ENCODE assay signal across 20 cellular contexts in genomic region chr3:43173949-43174348, GRCh38.
DNase-seq lines count a peak whose midpoint lies in the region; ATAC-seq, FAIRE-seq and TF ChIP-seq lines count a peak whose summit lies in the region.
"Had no signal": no experiment of that assay in that cellular context is flagged by ENCODE, and none has a peak within 500 bp of the region (broad histone marks: within the 10 kb centered on the region; RNA-seq: fewer than 3 reads in every experiment).

No MANE protein-coding gene starts in this region.

- RAD21 ChIA-PET in HCT116 (lab: Charles Lee; ENCODE audit: low non-redundant PET in 1 of 2, low total read pairs in 2 of 2, uncharacterized antibody in 2 of 2, unreplicated experiment in 2 of 2) = no interaction called here

- POLR2A ChIA-PET in HepG2 (lab: Yijun Ruan, JAX) (no interaction called here), HCT116 (lab: Charles Lee) (no interaction called here)

- H3K9me2 ChIP-seq in HCT116 (ENCODE audit: insufficient read depth) = no peaks in the 10 kb centered on the region

- TF ChIP-seq POLR2A in HepG2 (IDR thresholded peaks at IDR 0.05; ENCODE audit: insufficient read depth in 1 of 2, low read depth in 2 of 2, low read length in 2 of 2) (no peak), right lobe of liver (IDR thresholded peaks at IDR 0.05) (no peak), HCT116 (IDR thresholded peaks at IDR 0.05; ENCODE audit: borderline replicate concordance, extremely low read depth, insufficient read depth, insufficient read length) (no peak)

- ATAC-seq in HepG2 (no peak), right lobe of liver (no peak), HCT116 (no peak)
- ATAC-seq: A549 had no signal

- H3K4me3 ChIP-seq in HepG2 (replicated peaks in 1 of 3; ENCODE audit: insufficient read depth in 1 of 3, low read depth in 2 of 3, low read length in 3 of 3) = no peak overlapping the region
- H3K4me3 ChIP-seq in right lobe of liver = no peak overlapping the region
- no peak overlapping the region for H3K4me3 ChIP-seq in HCT116 (replicated peaks in 1 of 2; ENCODE audit: low read depth in 1 of 2, low read length in 2 of 2)
- H3K4me3 ChIP-seq in left ventricle myocardium inferior = no peak overlapping the region
- H3K4me3 ChIP-seq: A549; BLaER1 treated with 17β-estradiol and CSF1 and Interleukin-3, amounts not matched to agents 10 nM and 100 nM had no signal

- peaks cover 9% of the 10 kb centered on the region for H3K4me1 ChIP-seq in HepG2 (ENCODE audit: insufficient read depth, low read length)
- peaks cover 0 to 18% (median 3%) of the 10 kb centered on the region in 4 donors for H3K4me1 ChIP-seq in right lobe of liver
- peaks cover 0 to 22% of the 10 kb centered on the region in 2 experiments; a peak in 2 of 4 replicates for H3K4me1 ChIP-seq in HCT116 (ENCODE audit: control insufficient read depth in 1 of 2, insufficient read depth in 2 of 2, low read length in 2 of 2)
- peaks cover 28% of the 10 kb centered on the region for H3K4me1 ChIP-seq in left ventricle myocardium inferior

- TF ChIP-seq RAD21 in HepG2 (CRISPR knock-in tag; IDR thresholded peaks at IDR 0.05) = no peak
- no peak for TF ChIP-seq RAD21 in HCT116 (IDR thresholded peaks at IDR 0.05; ENCODE audit: low read depth)

- no peak overlapping the region for H2AFZ ChIP-seq in HepG2 (ENCODE audit: low read length)
- no peak overlapping the region for H2AFZ ChIP-seq in HCT116 (ENCODE audit: low read depth, low read length, poor library complexity, severe bottlenecking)

- TF ChIP-seq CTCF in HepG2 (CRISPR knock-in tag; IDR thresholded peaks at IDR 0.05) (no peak), right lobe of liver (IDR thresholded peaks at IDR 0.05) (no peak), HCT116 (IDR thresholded peaks at IDR 0.05 in 2 of 3, conservative IDR thresholded peaks at IDR 0.05 in 1 of 3; ENCODE audit: borderline replicate concordance in 1 of 3, insufficient read depth in 1 of 3, low read depth in 2 of 3, low read length in 2 of 3) (no peak), left ventricle myocardium inferior (IDR thresholded peaks at IDR 0.05; ENCODE audit: borderline replicate concordance) (no peak)

- CTCF ChIA-PET in HepG2 (lab: Yijun Ruan, JAX; ENCODE audit: low intra/inter-chr PET ratio, low total read pairs) = no interaction called here
- CTCF ChIA-PET in HCT116 (lab: Charles Lee) = no interaction called here

- no peak for FAIRE-seq in HepG2 (lab: Jason Lieb, UNC)
- FAIRE-seq: A549, D721Med, G401.6, GM12891, GM19239 had no signal

- in situ Hi-C loops in HepG2 (cut with HindIII; ENCODE audit: extremely low pct_ligation_motif_present, low pct_unique_long_range_greater_than_20kb) = no loop called here

- H4K20me1 ChIP-seq in HepG2 (ENCODE audit: insufficient read depth, low read length) (no peaks in the 10 kb centered on the region), HCT116 (ENCODE audit: insufficient read depth) (no peaks in the 10 kb centered on the region)
- H4K20me1 ChIP-seq: BLaER1 treated with 17β-estradiol and CSF1 and Interleukin-3, amounts not matched to agents 10 nM and 100 nM had no signal

- H3K27me3 ChIP-seq in HepG2 (ENCODE audit: control insufficient read depth in 1 of 2, insufficient read depth in 2 of 2, low read length in 2 of 2) = peaks cover 1 to 9% of the 10 kb centered on the region in 2 experiments; a peak in 4 of 5 replicates
- H3K27me3 ChIP-seq in right lobe of liver = no peaks in the 10 kb centered on the region
- H3K27me3 ChIP-seq in HCT116 (ENCODE audit: insufficient read depth, low read length) = no peaks in the 10 kb centered on the region
- no peaks in the 10 kb centered on the region for H3K27me3 ChIP-seq in left ventricle myocardium inferior (ENCODE audit: low read depth)
- H3K27me3 ChIP-seq: BLaER1 treated with 17β-estradiol and CSF1 and Interleukin-3, amounts not matched to agents 10 nM and 100 nM had no signal

- H3K27ac ChIP-seq in HepG2 (ENCODE audit: extremely low read length, insufficient read depth, low read length) = no peak overlapping the region
- no peak overlapping the region for H3K27ac ChIP-seq in right lobe of liver
- no peak overlapping the region for H3K27ac ChIP-seq in HCT116 (ENCODE audit: low read depth, low read length)
- H3K27ac ChIP-seq in left ventricle myocardium inferior (replicated peaks) = no peak overlapping the region
- H3K27ac ChIP-seq: 22Rv1; A549; BLaER1 treated with 17β-estradiol and CSF1 and Interleukin-3, amounts not matched to agents 10 nM and 100 nM; C4-2B had no signal

- H3K9me3 ChIP-seq in HepG2 (ENCODE audit: low read length) (peaks cover 10% of the 10 kb centered on the region; the same call in 1 of the 2 replicates), right lobe of liver (no peaks in the 10 kb centered on the region), HCT116 (ENCODE audit: control insufficient read depth in 1 of 2, insufficient read depth in 1 of 2, low read depth in 1 of 2, low read length in 2 of 2) (peaks cover 0 to 9% of the 10 kb centered on the region in 2 experiments; a peak in 1 of 4 replicates), left ventricle myocardium inferior (replicated peaks) (peaks cover 17% of the 10 kb centered on the region)
- H3K9me3 ChIP-seq: A549, Caco-2 had no signal

- H3K36me3 ChIP-seq in HepG2 (replicated peaks in 1 of 2; ENCODE audit: control insufficient read depth in 1 of 2, insufficient read depth in 2 of 2, low read length in 2 of 2) (no peaks in the 10 kb centered on the region), right lobe of liver (no peaks in the 10 kb centered on the region), HCT116 (ENCODE audit: control insufficient read depth in 1 of 2, insufficient read depth in 2 of 2, low read length in 2 of 2) (no peaks in the 10 kb centered on the region), left ventricle myocardium inferior (peaks cover 4% of the 10 kb centered on the region)
- H3K36me3 ChIP-seq: BLaER1 treated with 17β-estradiol and CSF1 and Interleukin-3, amounts not matched to agents 10 nM and 100 nM had no signal

- TF ChIP-seq EP300 in HepG2 (IDR thresholded peaks at IDR 0.05; ENCODE audit: low read depth in 2 of 2, low read length in 2 of 2) (no peak), HepG2 (CRISPR knock-in tag; IDR thresholded peaks at IDR 0.05; ENCODE audit: borderline replicate concordance) (no peak)

- no peaks in the 10 kb centered on the region for H3K79me2 ChIP-seq in HepG2 (ENCODE audit: insufficient read depth, low read length)
- H3K79me2 ChIP-seq in HCT116 (ENCODE audit: insufficient read depth, low read length) = no peaks in the 10 kb centered on the region

- BruUV-seq in HepG2 (replicated peaks; lab: Mats Ljungman, UMichigan) (no TSS peak), HCT116 (replicated peaks; lab: Mats Ljungman, UMichigan) (no TSS peak)

- H3K9ac ChIP-seq in HepG2 (ENCODE audit: insufficient read depth, low read depth, low read length) (no peak overlapping the region), HCT116 (ENCODE audit: low read length) (no peak overlapping the region)
- H3K9ac ChIP-seq: BLaER1 treated with 17β-estradiol and CSF1 and Interleukin-3, amounts not matched to agents 10 nM and 100 nM had no signal

- no peak overlapping the region for H3K4me2 ChIP-seq in HepG2 (ENCODE audit: low read depth, low read length)
- no peak overlapping the region for H3K4me2 ChIP-seq in HCT116 (ENCODE audit: low read length)
- H3K4me2 ChIP-seq: A549; BLaER1 treated with 17β-estradiol and CSF1 and Interleukin-3, amounts not matched to agents 10 nM and 100 nM had no signal

- intact Hi-C loops in HepG2 (cut with micrococcal nuclease; ENCODE audit: unreplicated experiment) (no loop called here), right lobe of liver (cut with DNase I) (no loop called here), HCT116 (cut with micrococcal nuclease) (no loop called here), left ventricle myocardium inferior (cut with micrococcal nuclease) (no loop called here)

- DNase-seq in HepG2 (ENCODE audit: low spot score) = no peak
- DNase-seq in right lobe of liver = no peak
- no peak for DNase-seq in HCT116 (ENCODE audit: low read depth, low spot score)
- no peak for DNase-seq in left ventricle myocardium inferior
- DNase-seq in COLO668 (lab: John Stamatoyannopoulos, UW; ENCODE audit: unreplicated experiment) = no peak
- DNase-seq: AML-193; Caco-2; Calu3; CD4-positive, alpha-beta memory T cell; CD8-positive, alpha-beta memory T cell; DMS79 treated with DMSO at 0.1 percent for 48 hours; GF-D8 had no signal

TF ChIP-seq in HepG2, 621 proteins besides CTCF, POLR2A, EP300 and RAD21:
- TF ChIP-seq, protein P1, sequence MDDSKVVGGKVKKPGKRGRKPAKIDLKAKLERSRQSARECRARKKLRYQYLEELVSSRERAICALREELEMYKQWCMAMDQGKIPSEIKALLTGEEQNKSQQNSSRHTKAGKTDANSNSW (CRISPR knock-in tag; IDR thresholded peaks at IDR 0.05; ENCODE audit: borderline replicate concordance) = no peak
- peak; percentile 94; the same call in 1 of the 2 replicates for TF ChIP-seq ZNF44 (CRISPR knock-in tag; IDR thresholded peaks at IDR 0.05)
TF ChIP-seq in HepG2: peak in this region for 1.

TF ChIP-seq in HCT116, 20 proteins besides CTCF, POLR2A, EP300 and RAD21 (continues in another document):
- no peak for TF ChIP-seq ATF3 (IDR thresholded peaks at IDR 0.05)
- TF ChIP-seq EZH2 (IDR thresholded peaks at IDR 0.05) = no peak
- no peak for TF ChIP-seq EZH2phosphoT487 (IDR thresholded peaks at IDR 0.05; ENCODE audit: borderline replicate concordance)
- no peak for TF ChIP-seq MAX (IDR thresholded peaks at IDR 0.05)
- TF ChIP-seq, protein P2, sequence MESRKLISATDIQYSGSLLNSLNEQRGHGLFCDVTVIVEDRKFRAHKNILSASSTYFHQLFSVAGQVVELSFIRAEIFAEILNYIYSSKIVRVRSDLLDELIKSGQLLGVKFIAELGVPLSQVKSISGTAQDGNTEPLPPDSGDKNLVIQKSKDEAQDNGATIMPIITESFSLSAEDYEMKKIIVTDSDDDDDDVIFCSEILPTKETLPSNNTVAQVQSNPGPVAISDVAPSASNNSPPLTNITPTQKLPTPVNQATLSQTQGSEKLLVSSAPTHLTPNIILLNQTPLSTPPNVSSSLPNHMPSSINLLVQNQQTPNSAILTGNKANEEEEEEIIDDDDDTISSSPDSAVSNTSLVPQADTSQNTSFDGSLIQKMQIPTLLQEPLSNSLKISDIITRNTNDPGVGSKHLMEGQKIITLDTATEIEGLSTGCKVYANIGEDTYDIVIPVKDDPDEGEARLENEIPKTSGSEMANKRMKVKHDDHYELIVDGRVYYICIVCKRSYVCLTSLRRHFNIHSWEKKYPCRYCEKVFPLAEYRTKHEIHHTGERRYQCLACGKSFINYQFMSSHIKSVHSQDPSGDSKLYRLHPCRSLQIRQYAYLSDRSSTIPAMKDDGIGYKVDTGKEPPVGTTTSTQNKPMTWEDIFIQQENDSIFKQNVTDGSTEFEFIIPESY (IDR thresholded peaks at IDR 0.05; ENCODE audit: extremely low read depth, insufficient replicate concordance, low read length) = no peak
